ENCODE assay signal across 11 cellular contexts in genomic region chrX:40749874-40750273, GRCh38. TPM values are rescaled to one million over a fixed set of nuclear protein-coding genes. Genes with fewer than 3 reads are reported as not detected.
A peak's percentile ranks its signal among the peaks of the same experiment; 100 is the strongest.
DNase-seq lines count a peak whose midpoint lies in the region; ATAC-seq and TF ChIP-seq lines count a peak whose summit lies in the region.
"Had no signal": no experiment of that assay in that cellular context is flagged by ENCODE, and none has a peak within 500 bp of the region (broad histone marks: within the 10 kb centered on the region; RNA-seq: fewer than 3 reads in every experiment).

No MANE protein-coding gene starts in this region.

- CTCF ChIA-PET in IMR-90 (lab: Yijun Ruan, JAX): interaction anchor here (0.6 to 0.7 kb wide), 2 partner anchors 264 to 588 kb away, joined by 3 read pairs; no protein-coding TSS in a partner anchor

- H3K27me3 ChIP-seq in cardiac muscle cell (no peaks in the 10 kb centered on the region), IMR-90 (ENCODE audit: control insufficient read depth, insufficient read depth, low read length) (peaks cover 6% of the 10 kb centered on the region), tibial nerve (peaks cover 0 to 9% of the 10 kb centered on the region in 2 donors), SJCRH30 (no peaks in the 10 kb centered on the region)
- H3K27me3 ChIP-seq: SJSA1 had no signal

- TF ChIP-seq EP300 in tibial nerve (IDR thresholded peaks at IDR 0.05): no peak

- no peaks in the 10 kb centered on the region for H3K36me3 ChIP-seq in cardiac muscle cell
- no peaks in the 10 kb centered on the region for H3K36me3 ChIP-seq in IMR-90 (ENCODE audit: control insufficient read depth, insufficient read depth, low read length)
- H3K36me3 ChIP-seq in tibial nerve: no peaks in the 10 kb centered on the region
- no peaks in the 10 kb centered on the region for H3K36me3 ChIP-seq in SJCRH30
- H3K36me3 ChIP-seq: SJSA1 had no signal

- no peak for TF ChIP-seq RAD21 in IMR-90 (IDR thresholded peaks at IDR 0.05; ENCODE audit: low read length)

- no peak overlapping the region for H4K5ac ChIP-seq in IMR-90 (ENCODE audit: low read depth, low read length)

- H3K4me1 ChIP-seq in cardiac muscle cell (ENCODE audit: low read depth) (peaks cover 8% of the 10 kb centered on the region), IMR-90 (ENCODE audit: control insufficient read depth, insufficient read depth, low read length) (no peaks in the 10 kb centered on the region), tibial nerve (peaks cover 0 to 7% (median 0%) of the 10 kb centered on the region in 4 donors), SJCRH30 (no peaks in the 10 kb centered on the region)
- H3K4me1 ChIP-seq: SJSA1 had no signal

- H2AFZ ChIP-seq in IMR-90 (replicated peaks; ENCODE audit: low read length, poor library complexity): no peak overlapping the region

- TF ChIP-seq CTCF in cardiac muscle cell (IDR thresholded peaks at IDR 0.05; ENCODE audit: low read depth, low read length): no peak
- no peak for TF ChIP-seq CTCF in IMR-90 (conservative IDR thresholded peaks at IDR 0.05; ENCODE audit: low read depth, low read length)
- TF ChIP-seq CTCF in tibial nerve (IDR thresholded peaks at IDR 0.05): no peak

- peak overlapping the region; percentile 86 for H3K27ac ChIP-seq in cardiac muscle cell
- H3K27ac ChIP-seq in IMR-90 (ENCODE audit: insufficient read depth, low read length): no peak overlapping the region
- H3K27ac ChIP-seq in tibial nerve: peak overlapping the region in 3 of 4 donors; percentile 19 to 59 (median 20)
- H3K27ac ChIP-seq in SJCRH30: no peak overlapping the region
- H3K27ac ChIP-seq: C4-2B, SJSA1 had no signal

- H2AK9ac ChIP-seq in IMR-90 (replicated peaks; ENCODE audit: low read depth, low read length, poor library complexity): no peak overlapping the region

- no peak overlapping the region for H2BK120ac ChIP-seq in IMR-90 (ENCODE audit: low read depth, low read length)

- no peak overlapping the region for H3K14ac ChIP-seq in IMR-90 (replicated peaks; ENCODE audit: low read depth, low read length)

- WGBS in IMR-90 (ENCODE audit: extremely low coverage in 2 of 2, insufficient read length in 1 of 2), 2 experiments: 50% methylated on average over 1 of the region's 3 CpGs; no CpG with 5 or more reads in 1 of the 2 experiments
- 25 to 34% methylated on average over 3 of the region's 3 CpGs for WGBS in tibial nerve, 2 donors

- no peaks in the 10 kb centered on the region for H4K20me1 ChIP-seq in IMR-90 (ENCODE audit: insufficient read depth, low read length)

- in situ Hi-C loops in IMR-90 (cut with MboI; ENCODE audit: low sequenced_read_pairs): no loop called here

- dilution Hi-C loops in IMR-90 (cut with HindIII; ENCODE audit: low sequenced_read_pairs, unreplicated experiment): no loop called here

- H3K9me3 ChIP-seq in cardiac muscle cell (ENCODE audit: low read depth) (no peaks in the 10 kb centered on the region), IMR-90 (ENCODE audit: control insufficient read depth, insufficient read depth, low read length) (peaks cover 4% of the 10 kb centered on the region; the same call in 1 of the 2 replicates), tibial nerve (no peaks in the 10 kb centered on the region), SJCRH30 (replicated peaks) (no peaks in the 10 kb centered on the region)
- H3K9me3 ChIP-seq: SJSA1 had no signal

- H3K4me2 ChIP-seq in IMR-90 (ENCODE audit: low read depth, low read length): peak overlapping the region; percentile 22; the same call in 1 of the 2 replicates

- no peak overlapping the region for H2BK5ac ChIP-seq in IMR-90 (ENCODE audit: low read depth, low read length, poor library complexity, severe bottlenecking)

- H3K4me3 ChIP-seq in cardiac muscle cell (no peak overlapping the region), IMR-90 (ENCODE audit: insufficient read depth, low read depth, low read length) (no peak overlapping the region), tibial nerve (no peak overlapping the region), SJCRH30 (no peak overlapping the region)
- H3K4me3 ChIP-seq: SJSA1 had no signal

- no peaks in the 10 kb centered on the region for H3K9me1 ChIP-seq in IMR-90 (ENCODE audit: insufficient read depth, low read length)

- no peak for ATAC-seq in IMR-90 (ENCODE audit: low read depth)

- H4K91ac ChIP-seq in IMR-90 (ENCODE audit: insufficient read depth, low read depth, low read length): no peak overlapping the region; the same call in 1 of the 2 replicates

- DNase-seq in cardiac muscle cell (ENCODE audit: low read depth in 1 of 2, low spot score in 1 of 2) (no peak), cardiac septum (ENCODE audit: low spot score) (no peak), IMR-90 (no peak), germinal center (ENCODE audit: low spot score) (peak; percentile 14), tibial nerve (ENCODE audit: low spot score in 2 of 2) (no peak), iPS-NIHi11 (ENCODE audit: low spot score) (no peak), SJCRH30 (no peak), SK-N-DZ (ENCODE audit: low spot score) (no peak)
- DNase-seq: NCI-H1694 treated with DMSO at 0.1 percent for 48 hours had no signal

- H2BK20ac ChIP-seq in IMR-90 (ENCODE audit: low read depth, low read length): no peak overlapping the region

- no peak overlapping the region for H2BK15ac ChIP-seq in IMR-90 (ENCODE audit: low read depth, low read length)

- no TSS peak for BruUV-seq in IMR-90 (replicated peaks; lab: Mats Ljungman, UMichigan)

- POLR2A ChIA-PET in IMR-90 (lab: Charles Lee; ENCODE audit: unreplicated experiment): no interaction called here

- H3K56ac ChIP-seq in IMR-90 (ENCODE audit: extremely low read depth, insufficient read depth, low read length): no peak overlapping the region

- TF ChIP-seq POLR2A in IMR-90 (IDR thresholded peaks at IDR 0.05; ENCODE audit: low read depth, low read length): no peak
- TF ChIP-seq POLR2A in tibial nerve (IDR thresholded peaks at IDR 0.05): no peak

- H3K18ac ChIP-seq in IMR-90 (ENCODE audit: low read depth, low read length): peak overlapping the region; percentile 29; the same call in 1 of the 2 replicates

- no peaks in the 10 kb centered on the region for H3K79me1 ChIP-seq in IMR-90 (ENCODE audit: low read depth in 1 of 2, low read length in 2 of 2)

- H3K23ac ChIP-seq in IMR-90 (ENCODE audit: low read depth, low read length): no peak overlapping the region

- intact Hi-C loops in cardiac septum (cut with DNase I): no loop called here
- intact Hi-C loops in IMR-90 (cut with micrococcal nuclease): no loop called here

- H3K4ac ChIP-seq in IMR-90 (ENCODE audit: low read depth, low read length): no peak overlapping the region

- H3K9ac ChIP-seq in IMR-90 (ENCODE audit: low read depth, low read length): no peak overlapping the region

- no peak overlapping the region for H2AK5ac ChIP-seq in IMR-90 (ENCODE audit: low read depth, low read length)

- H4K8ac ChIP-seq in IMR-90 (ENCODE audit: low read depth in 2 of 2, low read length in 2 of 2): no peak overlapping the region

TF ChIP-seq in IMR-90, 13 proteins besides CTCF, POLR2A, EP300 and RAD21:
- TF ChIP-seq RFX5 (IDR thresholded peaks at IDR 0.05; ENCODE audit: low read depth, low read length) (no peak), RCOR1 (IDR thresholded peaks at IDR 0.05; ENCODE audit: insufficient replicate concordance, low read length) (no peak), MXI1 (IDR thresholded peaks at IDR 0.05; ENCODE audit: borderline replicate concordance, low read depth, low read length) (no peak), BHLHE40 (IDR thresholded peaks at IDR 0.05; ENCODE audit: low read depth, low read length) (no peak), NFE2L2 (IDR thresholded peaks at IDR 0.05; ENCODE audit: low read depth, low read length) (no peak), SMC3 (IDR thresholded peaks at IDR 0.05; ENCODE audit: low read depth, low read length) (no peak), MAZ (IDR thresholded peaks at IDR 0.05; ENCODE audit: borderline replicate concordance, low read depth, low read length) (no peak), CHD1 (IDR thresholded peaks at IDR 0.05; ENCODE audit: low read depth, low read length) (no peak), USF2 (IDR thresholded peaks at IDR 0.05; ENCODE audit: low read depth, low read length) (no peak), CEBPB (IDR thresholded peaks at IDR 0.05; ENCODE audit: low read depth, low read length) (no peak), MAFK (IDR thresholded peaks at IDR 0.05; ENCODE audit: low read depth, low read length) (no peak), ELK1 (IDR thresholded peaks at IDR 0.05; ENCODE audit: borderline replicate concordance, low read depth, low read length) (no peak), FOS (IDR thresholded peaks at IDR 0.05; ENCODE audit: low read depth, low read length) (no peak)

RNA-seq across cellular contexts. Expression of gene MED14, which starts 14.5 kb away (rescaled TPM):
- total RNA-seq in cardiac muscle cell (15.3 and 26.7 TPM in 2 replicates), cardiac septum (38.3 TPM), IMR-90 (2012; rRNA removed) (16.4 and 17.6 TPM in 2 replicates), tibial nerve (10 to 100 TPM; 32.7 to 58.2 (median 40.8) TPM)
- polyA plus RNA-seq in cardiac muscle cell (11.0 and 23.7 TPM in 2 replicates), IMR-90 (2012; rRNA removed) (25.9 and 28.0 TPM in 2 replicates)
- polyA plus RNA-seq in IMR-90 (2012; cell fraction: cytosol; rRNA removed): 10.8 and 19.7 TPM in 2 replicates
- polyA plus RNA-seq in IMR-90 (2012; cell fraction: nucleus; rRNA removed; ENCODE audit: low replicate concordance): 20.7 and 64.4 TPM in 2 replicates
- 21.8 and 28.9 TPM in 2 replicates for total RNA-seq in SJCRH30 (2014; rRNA removed; shearing (Covaris generic))
- polyA plus RNA-seq in SK-N-DZ (2014; cell fraction: cytosol; rRNA removed): 13.7 and 15.5 TPM in 2 replicates
- 19.4 and 34.9 TPM in 2 replicates for polyA plus RNA-seq in SK-N-DZ (2014; cell fraction: nucleus; rRNA removed)

Comparison
In these comparisons a context has a peak if more than half of its experiments do, and no peak if none do; other contexts are left out.
1. H3K27ac ChIP-seq: peak in cardiac muscle cell (single experiment) and tibial nerve (3 of 4); none in IMR-90 (single experiment) and SJCRH30 (single experiment).